Comparison of ENCODE assay signal across 21 cellular contexts in genomic region chr1:32890516-32891240, GRCh38. TPM values are rescaled to one million over a fixed set of nuclear protein-coding genes. Genes with fewer than 3 reads are reported as not detected.
"Had no signal": no experiment of that assay in that cellular context is flagged by ENCODE, and none has a peak within 500 bp of the region (broad histone marks: within the 10 kb centered on the region; RNA-seq: fewer than 3 reads in every experiment).

No MANE protein-coding gene starts in this region.

- H3K4me3 ChIP-seq: transverse colon had no signal

- H3K27ac ChIP-seq: brain microvascular endothelial cell, epithelial cell of prostate, parathyroid adenoma, transverse colon had no signal

- H3K36me3 ChIP-seq: brain microvascular endothelial cell, transverse colon had no signal

- H3K9ac ChIP-seq: parathyroid adenoma had no signal

- H3K4me1 ChIP-seq: parathyroid adenoma had no signal

- ATAC-seq: activated T-cell treated with anti-CD3 and anti-CD28 coated beads, Interleukin-2, amount 50 U/mL, for 72 hours; effector memory CD8-positive, alpha-beta T cell had no signal

- H3K9me3 ChIP-seq: transverse colon had no signal

- DNase-seq: activated CD4-positive, alpha-beta T cell treated with anti-CD3 and anti-CD28 coated beads, Interleukin-2, amount 10 ng/mL, durations not matched to agents 7 days and 5 days; activated CD4-positive, CD25-positive, alpha-beta regulatory T cell; activated CD8-positive, alpha-beta memory T cell treated with anti-CD3 and anti-CD28 coated beads, Interleukin-2, amount 50 U/mL, for 48 hours; activated naive CD8-positive, alpha-beta T cell treated with anti-CD3 and anti-CD28 coated beads for 36 hours; activated T-cell treated with anti-CD3 and anti-CD28 coated beads, Interleukin-2, amount 50 U/mL, for 72 hours; amygdala; brain microvascular endothelial cell; dermis blood vessel endothelial cell; effector memory CD8-positive, alpha-beta T cell; foreskin melanocyte; stimulated activated CD4-positive, alpha-beta T cell treated with anti-CD3 and anti-CD28 coated beads, Interleukin-4, amount 100 ng/mL, for 24 hours; stimulated activated naive CD4-positive, alpha-beta T cell treated with Interleukin-2 at 50 U/mL for 16 hours; substantia nigra; SW 1271; transverse colon had no signal

RNA-seq across cellular contexts. Expression of gene HPCA, which starts 4.4 kb away (rescaled TPM):
- total RNA-seq: activated CD4-positive, alpha-beta T cell treated with anti-CD3 and anti-CD28 coated beads, Interleukin-2, amount 10 ng/mL, durations not matched to agents 7 days and 5 days; dermis blood vessel endothelial cell; mesenteric fat pad; skeletal muscle tissue had no signal
- polyA plus RNA-seq: fibroblast of lung had no signal

RNA-seq across cellular contexts. Expression of gene TMEM54, which starts 10.5 kb away (rescaled TPM):
- total RNA-seq: activated CD4-positive, alpha-beta T cell treated with anti-CD3 and anti-CD28 coated beads, Interleukin-2, amount 10 ng/mL, durations not matched to agents 7 days and 5 days; T-helper 2 cell treated with Interferon-gamma antibody and Interleukin-4, amounts not matched to agents 100 ng/mL and 5 ng/mL, for 36 hours had no signal

RNA-seq across cellular contexts. Expression of gene FNDC5, which starts 20.0 kb away (rescaled TPM):
- total RNA-seq: activated CD4-positive, alpha-beta T cell treated with anti-CD3 and anti-CD28 coated beads, Interleukin-2, amount 10 ng/mL, durations not matched to agents 7 days and 5 days; activated naive CD8-positive, alpha-beta T cell treated with anti-CD3 and anti-CD28 coated beads for 36 hours; activated T-cell treated with anti-CD3 and anti-CD28 coated beads, Interleukin-2, amount 50 U/mL, for 72 hours; T-helper 2 cell treated with Interferon-gamma antibody and Interleukin-4, amounts not matched to agents 100 ng/mL and 5 ng/mL, for 36 hours had no signal
